25 cellular contexts compared by ENCODE assay signal in genomic region chr3:185737740-185738680, GRCh38.
DNase-seq lines count a peak whose midpoint lies in the region; ATAC-seq, FAIRE-seq and TF ChIP-seq lines count a peak whose summit lies in the region.
"Had no signal": no experiment of that assay in that cellular context is flagged by ENCODE, and none has a peak within 500 bp of the region (broad histone marks: within the 10 kb centered on the region; RNA-seq: fewer than 3 reads in every experiment).

No MANE protein-coding gene starts in this region.

- H3K36me3 Mint-ChIP-seq in activated naive CD8-positive, alpha-beta T cell = no peaks in the 10 kb centered on the region
- H3K36me3 Mint-ChIP-seq in activated naive CD8-positive, alpha-beta T cell treated with anti-CD3 and anti-CD28 coated beads, Interleukin-2, amount 50 U/mL, for 24 hours (ENCODE audit: low read depth) = no peaks in the 10 kb centered on the region

- DNase-seq in activated naive CD8-positive, alpha-beta T cell treated with anti-CD3 and anti-CD28 coated beads, Interleukin-2, amount 50 U/mL, for 24 hours = no peak
- no peak for DNase-seq in adipocyte (ENCODE audit: low read depth)
- no peak for DNase-seq in right lobe of liver
- DNase-seq in HTR-8/SVneo (ENCODE audit: insufficient read length, low spot score) = no peak
- DNase-seq in activated effector memory CD4-positive, alpha-beta T cell treated with anti-CD3 and anti-CD28 coated beads, Interleukin-2, amount 50 U/mL, for 16 hours = no peak
- DNase-seq in NCI-H526 (lab: John Stamatoyannopoulos, UW) = no peak
- DNase-seq: activated CD8-positive, alpha-beta memory T cell treated with anti-CD3 and anti-CD28 coated beads, Interleukin-2, amount 50 U/mL, for 4 hours; BE2C; COR-L47; DMS79 treated with DMSO at 0.1 percent for 48 hours; left lung; NCI-H1436 treated with DMSO at 0.1 percent for 48 hours; NCI-H510A treated with DMSO at 0.1 percent for 48 hours; NK-92 treated with Interleukin-12 subunit alpha and Interleukin-12 subunit beta, amount 100 ng/mL, for 24 hours; small intestine; stimulated activated CD4-positive, alpha-beta T cell treated with anti-CD3 and anti-CD28 coated beads, Interleukin-2, amount 100 ng/mL, for 48 hours; stimulated activated naive CD4-positive, alpha-beta T cell treated with Interleukin-2 at 50 U/mL for 16 hours; T-helper 9 cell had no signal

- H3K36me3 ChIP-seq in adipocyte (ENCODE audit: control insufficient read depth, insufficient read depth, low read length, severe bottlenecking) (no peaks in the 10 kb centered on the region), right lobe of liver (no peaks in the 10 kb centered on the region), gastroesophageal sphincter (no peaks in the 10 kb centered on the region)
- H3K36me3 ChIP-seq: BE2C, left lung, prostate gland had no signal

- H3K9ac ChIP-seq in adipocyte (ENCODE audit: low read length) = peak overlapping the region; percentile 59

- peak overlapping the region; percentile 16 for H3K27ac Mint-ChIP-seq in activated naive CD8-positive, alpha-beta T cell
- no peak overlapping the region for H3K27ac Mint-ChIP-seq in activated naive CD8-positive, alpha-beta T cell treated with anti-CD3 and anti-CD28 coated beads, Interleukin-2, amount 50 U/mL, for 24 hours
- H3K27ac Mint-ChIP-seq: GM23338 had no signal

- peaks cover 57% of the 10 kb centered on the region for H3K4me1 ChIP-seq in adipocyte (ENCODE audit: control insufficient read depth, insufficient read depth, low read length)
- peaks cover 0 to 5% (median 0%) of the 10 kb centered on the region in 4 donors for H3K4me1 ChIP-seq in right lobe of liver
- no peaks in the 10 kb centered on the region for H3K4me1 ChIP-seq in gastroesophageal sphincter
- H3K4me1 ChIP-seq: BE2C, prostate gland had no signal

- H3K27me3 ChIP-seq in adipocyte (replicated peaks; ENCODE audit: control insufficient read depth, insufficient read depth, low read length) = no peaks in the 10 kb centered on the region
- no peaks in the 10 kb centered on the region for H3K27me3 ChIP-seq in right lobe of liver
- H3K27me3 ChIP-seq in gastroesophageal sphincter = peaks cover 8% of the 10 kb centered on the region
- H3K27me3 ChIP-seq: left lung had no signal

- no peaks in the 10 kb centered on the region for H3K9me3 Mint-ChIP-seq in activated naive CD8-positive, alpha-beta T cell (ENCODE audit: low read depth)
- no peaks in the 10 kb centered on the region for H3K9me3 Mint-ChIP-seq in activated naive CD8-positive, alpha-beta T cell treated with anti-CD3 and anti-CD28 coated beads, Interleukin-2, amount 50 U/mL, for 24 hours
- H3K9me3 Mint-ChIP-seq: GM23338 had no signal

- TF ChIP-seq CTCF in right lobe of liver (IDR thresholded peaks at IDR 0.05) = no peak
- TF ChIP-seq CTCF in gastroesophageal sphincter (IDR thresholded peaks at IDR 0.05) = no peak

- 68% methylated on average over 5 of the region's 5 CpGs for WGBS in right lobe of liver (ENCODE audit: insufficient coverage, low coverage, low lambda C conversion rate, missing lambda C conversion rate)
- WGBS in gastroesophageal sphincter (ENCODE audit: low coverage in 1 of 2), 2 donors = 77 to 86% methylated on average over 5 of the region's 5 CpGs

- no peaks in the 10 kb centered on the region for H3K4me1 Mint-ChIP-seq in activated naive CD8-positive, alpha-beta T cell (ENCODE audit: low read depth)
- no peaks in the 10 kb centered on the region for H3K4me1 Mint-ChIP-seq in activated naive CD8-positive, alpha-beta T cell treated with anti-CD3 and anti-CD28 coated beads, Interleukin-2, amount 50 U/mL, for 24 hours

- TF ChIP-seq POLR2A in right lobe of liver (IDR thresholded peaks at IDR 0.05) (no peak), gastroesophageal sphincter (IDR thresholded peaks at IDR 0.05) (no peak)

- no peaks in the 10 kb centered on the region for H3K9me3 ChIP-seq in adipocyte (ENCODE audit: control insufficient read depth, low read length)
- H3K9me3 ChIP-seq in right lobe of liver = no peaks in the 10 kb centered on the region
- no peaks in the 10 kb centered on the region for H3K9me3 ChIP-seq in gastroesophageal sphincter
- H3K9me3 ChIP-seq: BE2C, left lung, prostate gland had no signal

- no peak for ATAC-seq in activated naive CD8-positive, alpha-beta T cell treated with anti-CD3 and anti-CD28 coated beads, Interleukin-2, amount 50 U/mL, for 24 hours
- peak in 3 of 4 donors; percentile 40 to 61 (median 48) for ATAC-seq in right lobe of liver
- no peak for ATAC-seq in gastroesophageal sphincter
- ATAC-seq: GM23338 had no signal

- intact Hi-C loops in right lobe of liver (cut with DNase I) = no loop called here

- H3K4me3 Mint-ChIP-seq in activated naive CD8-positive, alpha-beta T cell = no peak overlapping the region
- no peak overlapping the region for H3K4me3 Mint-ChIP-seq in activated naive CD8-positive, alpha-beta T cell treated with anti-CD3 and anti-CD28 coated beads, Interleukin-2, amount 50 U/mL, for 24 hours
- H3K4me3 Mint-ChIP-seq: GM23338 had no signal

- no peak for TF ChIP-seq EP300 in gastroesophageal sphincter (IDR thresholded peaks at IDR 0.05)

- H3K4me3 ChIP-seq in adipocyte (ENCODE audit: low read length) = peak overlapping the region; percentile 63
- H3K4me3 ChIP-seq in right lobe of liver = no peak overlapping the region
- H3K4me3 ChIP-seq in gastroesophageal sphincter = no peak overlapping the region
- H3K4me3 ChIP-seq: GM23338, left lung, prostate gland had no signal

- H3K27ac ChIP-seq in right lobe of liver = no peak overlapping the region
- H3K27ac ChIP-seq in gastroesophageal sphincter = no peak overlapping the region
- H3K27ac ChIP-seq: HL-60, left lung, prostate gland had no signal

- H3K27me3 Mint-ChIP-seq in activated naive CD8-positive, alpha-beta T cell = peaks cover 7% of the 10 kb centered on the region
- peaks cover 4% of the 10 kb centered on the region for H3K27me3 Mint-ChIP-seq in activated naive CD8-positive, alpha-beta T cell treated with anti-CD3 and anti-CD28 coated beads, Interleukin-2, amount 50 U/mL, for 24 hours

- no peak for FAIRE-seq in HTR-8/SVneo (lab: Jason Lieb, UNC)
- FAIRE-seq: endometrium, GM19239, small intestine had no signal

Comparison
In these comparisons a context has a peak if more than half of its experiments do, and no peak if none do; other contexts are left out.
1. ATAC-seq: peak in right lobe of liver (3 of 4); none in activated naive CD8-positive, alpha-beta T cell treated with anti-CD3 and anti-CD28 coated beads, Interleukin-2, amount 50 U/mL, for 24 hours (single experiment) and gastroesophageal sphincter (single experiment).